In genomic region chr11:44978961-44979331, GRCh38 we compare ENCODE assay signal across 1 cellular context.
TF ChIP-seq lines count a peak whose summit lies in the region.

No MANE protein-coding gene starts in this region.

TF ChIP-seq in HepG2, 621 proteins besides CTCF, POLR2A, EP300 and RAD21 (continued from another document):
- TF ChIP-seq ZBTB40 (IDR thresholded peaks at IDR 0.05) (no peak), ZBTB40 (CRISPR knock-in tag; IDR thresholded peaks at IDR 0.05) (no peak), ZNF3 (CRISPR knock-in tag; IDR thresholded peaks at IDR 0.05) (no peak), GABPB1 (CRISPR knock-in tag; IDR thresholded peaks at IDR 0.05) (no peak), PBX3 (CRISPR knock-in tag; IDR thresholded peaks at IDR 0.05; ENCODE audit: borderline replicate concordance) (no peak), ZNF331 (CRISPR knock-in tag; IDR thresholded peaks at IDR 0.05) (no peak), ZNF841 (CRISPR knock-in tag; IDR thresholded peaks at IDR 0.05; ENCODE audit: borderline replicate concordance) (no peak), AKAP8 (CRISPR knock-in tag; IDR thresholded peaks at IDR 0.05) (no peak), ZNF777 (CRISPR knock-in tag; IDR thresholded peaks at IDR 0.05) (no peak), ZNF143 (CRISPR knock-in tag; IDR thresholded peaks at IDR 0.05) (no peak), ZNF276 (CRISPR knock-in tag; IDR thresholded peaks at IDR 0.05; ENCODE audit: low read depth) (no peak), PRDM15 (CRISPR knock-in tag; IDR thresholded peaks at IDR 0.05) (no peak), ZNF224 (CRISPR knock-in tag; IDR thresholded peaks at IDR 0.05) (no peak), ZNF780A (CRISPR knock-in tag; IDR thresholded peaks at IDR 0.05) (no peak)
